11 cellular contexts compared by ENCODE assay signal in genomic region chr1:109669246-109669948, GRCh38. TPM values are rescaled to one million over a fixed set of nuclear protein-coding genes. Genes with fewer than 3 reads are reported as not detected.
DNase-seq lines count a peak whose midpoint lies in the region; ATAC-seq and TF ChIP-seq lines count a peak whose summit lies in the region.
"Had no signal": no experiment of that assay in that cellular context is flagged by ENCODE, and none has a peak within 500 bp of the region (broad histone marks: within the 10 kb centered on the region; RNA-seq: fewer than 3 reads in every experiment).

No MANE protein-coding gene starts in this region.

- H2AFZ ChIP-seq in mesenchymal stem cell (ENCODE audit: low read depth, low read length): no peak overlapping the region

- TF ChIP-seq CTCF in activated CD8-positive, alpha-beta T cell treated with anti-CD3 and anti-CD28 coated beads for 36 hours (IDR thresholded peaks at IDR 0.05): no peak
- no peak for TF ChIP-seq CTCF in chondrocyte (IDR thresholded peaks at IDR 0.05)

- peaks cover 8% of the 10 kb centered on the region for H3K36me3 Mint-ChIP-seq in activated naive CD4-positive, alpha-beta T cell treated with anti-CD3 and anti-CD28 coated beads, Interleukin-2, amount 50 U/mL, for 24 hours
- H3K36me3 Mint-ChIP-seq in activated CD8-positive, alpha-beta T cell treated with anti-CD3 and anti-CD28 coated beads for 36 hours (ENCODE audit: low read depth): no peaks in the 10 kb centered on the region
- H3K36me3 Mint-ChIP-seq in memory B cell (peaks cover 11% of the 10 kb centered on the region), chondrocyte (ENCODE audit: low read depth) (peaks cover 3% of the 10 kb centered on the region)

- H3K14ac ChIP-seq in mesenchymal stem cell (ENCODE audit: low read length in 2 of 2): no peak overlapping the region

- H3K27me3 Mint-ChIP-seq in activated naive CD4-positive, alpha-beta T cell treated with anti-CD3 and anti-CD28 coated beads, Interleukin-2, amount 50 U/mL, for 24 hours: no peaks in the 10 kb centered on the region
- no peaks in the 10 kb centered on the region for H3K27me3 Mint-ChIP-seq in activated CD8-positive, alpha-beta T cell treated with anti-CD3 and anti-CD28 coated beads for 36 hours
- no peaks in the 10 kb centered on the region for H3K27me3 Mint-ChIP-seq in memory B cell
- H3K27me3 Mint-ChIP-seq in chondrocyte (ENCODE audit: low read depth): no peaks in the 10 kb centered on the region

- H3K27me3 ChIP-seq in mesenchymal stem cell (ENCODE audit: control insufficient read depth in 1 of 2, insufficient read depth in 1 of 2, low read length in 2 of 2): no peaks in the 10 kb centered on the region

- H3K4me1 ChIP-seq in mesenchymal stem cell (ENCODE audit: control insufficient read depth, insufficient read depth, low read depth, low read length): peaks cover 9% of the 10 kb centered on the region

- WGBS in mesenchymal stem cell: 94% methylated on average over 21 of the region's 22 CpGs

- H3K4me2 ChIP-seq in mesenchymal stem cell (ENCODE audit: low read length, poor library complexity, severe bottlenecking): no peak overlapping the region

- H2BK12ac ChIP-seq in mesenchymal stem cell (ENCODE audit: low read length in 2 of 2): no peak overlapping the region

- H3K4me3 Mint-ChIP-seq in activated naive CD4-positive, alpha-beta T cell treated with anti-CD3 and anti-CD28 coated beads, Interleukin-2, amount 50 U/mL, for 24 hours: peak overlapping the region; percentile 77
- peak overlapping the region; percentile 37 for H3K4me3 Mint-ChIP-seq in activated CD8-positive, alpha-beta T cell treated with anti-CD3 and anti-CD28 coated beads for 36 hours
- H3K4me3 Mint-ChIP-seq in memory B cell: peak overlapping the region; percentile 68
- no peak overlapping the region for H3K4me3 Mint-ChIP-seq in chondrocyte (ENCODE audit: unreplicated experiment)

- H2AK5ac ChIP-seq in mesenchymal stem cell (ENCODE audit: low read length, severe bottlenecking): no peak overlapping the region

- H4K91ac ChIP-seq in mesenchymal stem cell (ENCODE audit: low read length): no peak overlapping the region

- POLR2A ChIA-PET in activated CD8-positive, alpha-beta T cell treated with anti-CD3 and anti-CD28 coated beads for 36 hours (lab: Charles Lee): interaction anchor here (0.6 kb wide), 1 partner anchor 385 kb away, joined by 3 read pairs; no protein-coding TSS in a partner anchor

- H3K27ac Mint-ChIP-seq in activated naive CD4-positive, alpha-beta T cell treated with anti-CD3 and anti-CD28 coated beads, Interleukin-2, amount 50 U/mL, for 24 hours: no peak overlapping the region
- H3K27ac Mint-ChIP-seq in activated CD8-positive, alpha-beta T cell treated with anti-CD3 and anti-CD28 coated beads for 36 hours: peak overlapping the region; percentile 14
- H3K27ac Mint-ChIP-seq in memory B cell (no peak overlapping the region), chondrocyte (ENCODE audit: unreplicated experiment) (no peak overlapping the region)

- H3K36me3 ChIP-seq in mesenchymal stem cell (ENCODE audit: control insufficient read depth in 1 of 2, insufficient read depth in 2 of 2, low read depth in 1 of 2, low read length in 2 of 2): peaks cover 4 to 24% of the 10 kb centered on the region in 2 experiments

- H3K4me3 ChIP-seq in mesenchymal stem cell (ENCODE audit: insufficient read depth in 1 of 2, low read depth in 1 of 2, low read length in 2 of 2): no peak overlapping the region

- no peak overlapping the region for H3K18ac ChIP-seq in mesenchymal stem cell (ENCODE audit: low read depth in 1 of 2, low read length in 2 of 2)

- CTCF ChIA-PET in activated CD8-positive, alpha-beta T cell treated with anti-CD3 and anti-CD28 coated beads for 36 hours (lab: Charles Lee): interaction anchor here (1.1 to 2.3 kb wide), 3 partner anchors 19 to 315 kb away, joined by 4 to 9 read pairs (median 7); partner anchors contain the start of gene AHCYL1

- no peak overlapping the region for H4K8ac ChIP-seq in mesenchymal stem cell (ENCODE audit: low read length)

- no peak overlapping the region for H2BK120ac ChIP-seq in mesenchymal stem cell (ENCODE audit: low read depth, low read length)

- H3K27ac ChIP-seq in mesenchymal stem cell (ENCODE audit: low read length, poor library complexity, severe bottlenecking): no peak overlapping the region
- H3K27ac ChIP-seq: HL-60 had no signal

- H3K9me3 ChIP-seq in mesenchymal stem cell (ENCODE audit: control insufficient read depth, low read length): no peaks in the 10 kb centered on the region

- no peak overlapping the region for H3K9ac ChIP-seq in mesenchymal stem cell (ENCODE audit: low read length)

- intact Hi-C loops in activated CD8-positive, alpha-beta T cell treated with anti-CD3 and anti-CD28 coated beads for 36 hours (cut with micrococcal nuclease): no loop called here

- no peak overlapping the region for H3K23ac ChIP-seq in mesenchymal stem cell (ENCODE audit: low read length in 2 of 2)

- peaks cover 27% of the 10 kb centered on the region for H3K4me1 Mint-ChIP-seq in activated naive CD4-positive, alpha-beta T cell treated with anti-CD3 and anti-CD28 coated beads, Interleukin-2, amount 50 U/mL, for 24 hours
- peaks cover 21% of the 10 kb centered on the region for H3K4me1 Mint-ChIP-seq in activated CD8-positive, alpha-beta T cell treated with anti-CD3 and anti-CD28 coated beads for 36 hours (ENCODE audit: low read depth)
- H3K4me1 Mint-ChIP-seq in memory B cell (peaks cover 9% of the 10 kb centered on the region), chondrocyte (ENCODE audit: low read depth) (peaks cover 9% of the 10 kb centered on the region)

- ATAC-seq in activated CD8-positive, alpha-beta T cell treated with anti-CD3 and anti-CD28 coated beads for 36 hours: no peak
- ATAC-seq in memory B cell (ENCODE audit: low read depth): no peak

- H2BK15ac ChIP-seq in mesenchymal stem cell (ENCODE audit: low read depth, poor library complexity, severe bottlenecking): no peak overlapping the region

- DNase-seq in activated naive CD4-positive, alpha-beta T cell (lab: John Stamatoyannopoulos, UW): no peak
- DNase-seq in activated CD8-positive, alpha-beta T cell treated with anti-CD3 and anti-CD28 coated beads for 36 hours: peak; percentile 58
- DNase-seq in memory B cell (ENCODE audit: low spot score in 2 of 2): no peak
- no peak for DNase-seq in NCI-H1105 (lab: John Stamatoyannopoulos, UW)
- DNase-seq in chondrocyte (ENCODE audit: low spot score): no peak
- DNase-seq in mesenchymal stem cell: no peak
- no peak for DNase-seq in kidney glomerular epithelial cell (lab: John Stamatoyannopoulos, UW)
- DNase-seq: occipital lobe had no signal

- no peaks in the 10 kb centered on the region for H3K9me3 Mint-ChIP-seq in activated naive CD4-positive, alpha-beta T cell treated with anti-CD3 and anti-CD28 coated beads, Interleukin-2, amount 50 U/mL, for 24 hours
- no peaks in the 10 kb centered on the region for H3K9me3 Mint-ChIP-seq in activated CD8-positive, alpha-beta T cell treated with anti-CD3 and anti-CD28 coated beads for 36 hours
- H3K9me3 Mint-ChIP-seq in memory B cell: no peaks in the 10 kb centered on the region
- H3K9me3 Mint-ChIP-seq in chondrocyte (ENCODE audit: low read depth): no peaks in the 10 kb centered on the region

- peaks cover 1% of the 10 kb centered on the region for H3K79me1 ChIP-seq in mesenchymal stem cell (replicated peaks; ENCODE audit: low read length, poor library complexity, severe bottlenecking)

- H3K4ac ChIP-seq in mesenchymal stem cell (ENCODE audit: low read depth in 1 of 2, low read length in 2 of 2): no peak overlapping the region

- no peak overlapping the region for H2BK5ac ChIP-seq in mesenchymal stem cell (ENCODE audit: low read depth, low read length, poor library complexity, severe bottlenecking)

RNA-seq across cellular contexts. Expression of gene GSTM2, which starts 1.5 kb away (rescaled TPM):
- total RNA-seq in activated CD8-positive, alpha-beta T cell treated with anti-CD3 and anti-CD28 coated beads for 36 hours: 10 to 100 TPM; 13.6 to 16.2 TPM
- total RNA-seq in chondrocyte: 24.6 to 41.3 TPM (median 25.8 TPM) in 3 replicates
- 75.2 TPM for polyA plus RNA-seq in mesenchymal stem cell (2013, experiment 1 of 2)
- 70.3 TPM for polyA plus RNA-seq in mesenchymal stem cell (2013, experiment 2 of 2)

RNA-seq across cellular contexts. Expression of gene GSTM4, which starts 13.5 kb away (rescaled TPM):
- 10 to 100 TPM in 1 of 2 experiments, 1 to 10 TPM in 1; 8.3 to 10.5 TPM for total RNA-seq in activated CD8-positive, alpha-beta T cell treated with anti-CD3 and anti-CD28 coated beads for 36 hours
- total RNA-seq in chondrocyte: 14.5 to 20.8 TPM (median 14.8 TPM) in 3 replicates
- 32.2 TPM for polyA plus RNA-seq in mesenchymal stem cell (2013, experiment 1 of 2)
- polyA plus RNA-seq in mesenchymal stem cell (2013, experiment 2 of 2): 30.4 TPM

RNA-seq across cellular contexts. Expression of gene GSTM1, which starts 18.2 kb away (rescaled TPM):
- 10 to 100 TPM; 47.9 to 49.6 TPM for total RNA-seq in activated CD8-positive, alpha-beta T cell treated with anti-CD3 and anti-CD28 coated beads for 36 hours
- 8.9 to 17.8 TPM (median 17.8 TPM) in 3 replicates for total RNA-seq in chondrocyte
- polyA plus RNA-seq in mesenchymal stem cell (2013, experiment 1 of 2): 33.6 TPM
- polyA plus RNA-seq in mesenchymal stem cell (2013, experiment 2 of 2): 34.4 TPM
- total RNA-seq: occipital lobe had no signal

RNA-seq across cellular contexts. Expression of gene GSTM5, which starts 42.7 kb away (rescaled TPM):
- under 1 TPM; 0.49 to 0.50 TPM for total RNA-seq in activated CD8-positive, alpha-beta T cell treated with anti-CD3 and anti-CD28 coated beads for 36 hours
- total RNA-seq in chondrocyte: not detected in 3 replicates
- polyA plus RNA-seq in mesenchymal stem cell (2013, experiment 1 of 2): not detected
- not detected for polyA plus RNA-seq in mesenchymal stem cell (2013, experiment 2 of 2)
- polyA plus RNA-seq: keratinocyte had no signal

RNA-seq across cellular contexts. Expression of gene AMPD2, which starts 49.8 kb away (rescaled TPM):
- total RNA-seq in activated CD8-positive, alpha-beta T cell treated with anti-CD3 and anti-CD28 coated beads for 36 hours: 100 to 1,000 TPM; 107 to 119 TPM
- total RNA-seq in chondrocyte: 70.6 to 100 TPM (median 74.2 TPM) in 3 replicates
- 61.6 TPM for polyA plus RNA-seq in mesenchymal stem cell (2013, experiment 1 of 2)
- 55.5 TPM for polyA plus RNA-seq in mesenchymal stem cell (2013, experiment 2 of 2)
